In genomic region chr12:124507188-124508109, GRCh38 we compare ENCODE assay signal across 9 cellular contexts. TPM values are rescaled to one million over a fixed set of nuclear protein-coding genes. Genes with fewer than 3 reads are reported as not detected.
DNase-seq lines count a peak whose midpoint lies in the region; ATAC-seq, FAIRE-seq and TF ChIP-seq lines count a peak whose summit lies in the region.
"Had no signal": no experiment of that assay in that cellular context is flagged by ENCODE, and none has a peak within 500 bp of the region (broad histone marks: within the 10 kb centered on the region; RNA-seq: fewer than 3 reads in every experiment).

No MANE protein-coding gene starts in this region.

- TF ChIP-seq POLR2A in gastroesophageal sphincter (IDR thresholded peaks at IDR 0.05), result no peak

- 63 to 78% methylated on average over 4 to 6 of the region's 26 CpGs for WGBS in gastroesophageal sphincter (ENCODE audit: low coverage in 1 of 2), 2 donors
- WGBS in pancreas, 2 donors, result 63 to 66% methylated on average over 26 of the region's 26 CpGs

- DNase-seq in BE2C (no peak), WERI-Rb-1 (no peak), pancreas (peak in 1 of 6 donors; percentile 78), DMS53 treated with DMSO at 0.1 percent for 48 hours (lab: John Stamatoyannopoulos, UW; ENCODE audit: unreplicated experiment) (no peak), NCI-H2196 (lab: John Stamatoyannopoulos, UW; ENCODE audit: unreplicated experiment) (no peak), NCI-H1105 (lab: John Stamatoyannopoulos, UW) (no peak), NCI-H2081 treated with DMSO at 0.1 percent for 48 hours (lab: John Stamatoyannopoulos, UW) (no peak)

- FAIRE-seq in pancreas (lab: Jason Lieb, UNC), result no peak

- H3K9me3 ChIP-seq in BE2C, result no peaks in the 10 kb centered on the region
- no peaks in the 10 kb centered on the region for H3K9me3 ChIP-seq in WERI-Rb-1 (ENCODE audit: severe bottlenecking)
- H3K9me3 ChIP-seq in gastroesophageal sphincter, result no peaks in the 10 kb centered on the region
- no peaks in the 10 kb centered on the region for H3K9me3 ChIP-seq in pancreas

- H3K27me3 ChIP-seq in BE2C (no peaks in the 10 kb centered on the region), WERI-Rb-1 (ENCODE audit: insufficient read depth, low read depth, severe bottlenecking) (no peaks in the 10 kb centered on the region), gastroesophageal sphincter (no peaks in the 10 kb centered on the region), pancreas (no peaks in the 10 kb centered on the region)

- H3K36me3 ChIP-seq in BE2C, result peaks cover 3% of the 10 kb centered on the region
- H3K36me3 ChIP-seq in WERI-Rb-1, result peaks cover 25% of the 10 kb centered on the region
- H3K36me3 ChIP-seq in gastroesophageal sphincter, result no peaks in the 10 kb centered on the region
- no peaks in the 10 kb centered on the region for H3K36me3 ChIP-seq in pancreas

- ATAC-seq in gastroesophageal sphincter (no peak), pancreas (no peak)

- H3K27ac ChIP-seq in WERI-Rb-1 (peak overlapping the region; percentile 16; the same call in 1 of the 2 replicates), gastroesophageal sphincter (peak overlapping the region; percentile 4 to 97 (median 83)), pancreas (peak overlapping the region; percentile 61 to 82 (median 76))
- H3K27ac ChIP-seq: C4-2B had no signal

- intact Hi-C loops in pancreas (cut with DNase I), result no loop called here

- TF ChIP-seq CTCF in BE2C (IDR thresholded peaks at IDR 0.05; ENCODE audit: low read depth, low read length), result no peak
- no peak for TF ChIP-seq CTCF in WERI-Rb-1 (IDR thresholded peaks at IDR 0.05; ENCODE audit: low read depth, low read length)
- no peak for TF ChIP-seq CTCF in gastroesophageal sphincter (IDR thresholded peaks at IDR 0.05)
- TF ChIP-seq CTCF in pancreas (IDR thresholded peaks at IDR 0.05), result no peak

- TF ChIP-seq EP300 in gastroesophageal sphincter (IDR thresholded peaks at IDR 0.05), result no peak

- H3K4me3 ChIP-seq in BE2C (ENCODE audit: low read depth, low read length), result peak overlapping the region; percentile 39; the same call in 1 of the 2 replicates
- H3K4me3 ChIP-seq in WERI-Rb-1 (ENCODE audit: low read depth, low read length), result no peak overlapping the region
- H3K4me3 ChIP-seq in gastroesophageal sphincter, result no peak overlapping the region
- H3K4me3 ChIP-seq in pancreas, result no peak overlapping the region

- H3K4me1 ChIP-seq in BE2C (peaks cover 28% of the 10 kb centered on the region), gastroesophageal sphincter (peaks cover 0 to 100% (median 76%) of the 10 kb centered on the region in 3 donors), pancreas (peaks cover 37 to 55% (median 43%) of the 10 kb centered on the region in 3 donors)

RNA-seq across cellular contexts. Expression of gene NCOR2, which starts 60.0 kb away (rescaled TPM):
- 138 TPM for polyA plus RNA-seq in BE2C (2012; ENCODE audit: insufficient read depth, insufficient read length, low read depth)
- total RNA-seq in gastroesophageal sphincter (100 to 1,000 TPM in 2 of 4 donors, 10 to 100 TPM in 2; 67.2 to 148 (median 105) TPM), pancreas (100 to 1,000 TPM in 3 of 6 donors, 10 to 100 TPM in 3; 97.7 to 148 (median 101) TPM)
- 10 to 100 TPM; 49.6 to 91.6 TPM for polyA plus RNA-seq in pancreas

Comparison
In these comparisons a context has a peak if more than half of its experiments do, and no peak if none do; other contexts are left out.
1. H3K27ac ChIP-seq: peak in every context shown above with its lines; median percentile 83 in gastroesophageal sphincter; 76 in pancreas; 16 in WERI-Rb-1.